Comparison of ENCODE assay signal across 8 cellular contexts in genomic region chr17:17972126-17972951, GRCh38. TPM values are rescaled to one million over a fixed set of nuclear protein-coding genes. Genes with fewer than 3 reads are reported as not detected.
DNase-seq lines count a peak whose midpoint lies in the region; ATAC-seq and TF ChIP-seq lines count a peak whose summit lies in the region.

TSS of gene DRC3 (plus strand) at chr17:17972862. CDS start at chr17:17977599, 4,737 bp downstream.
TSS of gene TOM1L2 (minus strand) at chr17:17972400. CDS start at chr17:17972313, 87 bp downstream.

- no peaks in the 10 kb centered on the region for H3K9me3 ChIP-seq in left ventricle myocardium inferior (replicated peaks)
- H3K9me3 ChIP-seq in upper lobe of right lung: no peaks in the 10 kb centered on the region

- H3K27me3 ChIP-seq in left ventricle myocardium inferior (ENCODE audit: low read depth) (no peaks in the 10 kb centered on the region), upper lobe of right lung (no peaks in the 10 kb centered on the region)

- H3K36me3 ChIP-seq in left ventricle myocardium inferior (no peaks in the 10 kb centered on the region), upper lobe of right lung (no peaks in the 10 kb centered on the region)

- no peaks in the 10 kb centered on the region for H3K27me3 Mint-ChIP-seq in T-helper 1 cell treated with Interleukin-12 subunit alpha and Interleukin-12 subunit beta and Interleukin-4 antibody, amounts not matched to agents 30 μg/mL and 1 μg/mL, for 36 hours (ENCODE audit: low read depth)

- peak within 1 kb of the TSS; percentile 42 for H3K27ac ChIP-seq in angular gyrus (ENCODE audit: low read depth, low read length)
- peak within 1 kb of the TSS; percentile 95 for H3K27ac ChIP-seq in left ventricle myocardium inferior (replicated peaks)
- peak within 1 kb of the TSS; percentile 90 for H3K27ac ChIP-seq in upper lobe of right lung

- peak within 1 kb of the TSS; percentile 93 for H3K4me3 Mint-ChIP-seq in T-helper 1 cell treated with Interleukin-12 subunit alpha and Interleukin-12 subunit beta and Interleukin-4 antibody, amounts not matched to agents 30 μg/mL and 1 μg/mL, for 36 hours

- peaks cover 24% of the 10 kb centered on the region for H3K4me1 Mint-ChIP-seq in T-helper 1 cell treated with Interleukin-12 subunit alpha and Interleukin-12 subunit beta and Interleukin-4 antibody, amounts not matched to agents 30 μg/mL and 1 μg/mL, for 36 hours (ENCODE audit: low read depth)

- ATAC-seq in GM18498 (IDR thresholded peaks at IDR 0.05; ENCODE audit: unreplicated experiment): peak; percentile 94
- peak; percentile 91 for ATAC-seq in HG02885 (IDR thresholded peaks at IDR 0.05; ENCODE audit: poor library complexity, unreplicated experiment)
- ATAC-seq in upper lobe of right lung: peak; percentile 98

- H3K27ac Mint-ChIP-seq in T-helper 1 cell treated with Interleukin-12 subunit alpha and Interleukin-12 subunit beta and Interleukin-4 antibody, amounts not matched to agents 30 μg/mL and 1 μg/mL, for 36 hours: peak within 1 kb of the TSS; percentile 92

- peak within 1 kb of the TSS; percentile 97 for H3K4me3 ChIP-seq in left ventricle myocardium inferior
- peak within 1 kb of the TSS; percentile 80 for H3K4me3 ChIP-seq in upper lobe of right lung

- H3K36me3 Mint-ChIP-seq in T-helper 1 cell treated with Interleukin-12 subunit alpha and Interleukin-12 subunit beta and Interleukin-4 antibody, amounts not matched to agents 30 μg/mL and 1 μg/mL, for 36 hours (ENCODE audit: low read depth): peaks cover 2% of the 10 kb centered on the region

- no peaks in the 10 kb centered on the region for H3K9me3 Mint-ChIP-seq in T-helper 1 cell treated with Interleukin-12 subunit alpha and Interleukin-12 subunit beta and Interleukin-4 antibody, amounts not matched to agents 30 μg/mL and 1 μg/mL, for 36 hours

- intact Hi-C loops in left ventricle myocardium inferior (cut with micrococcal nuclease): no loop called here
- intact Hi-C loops in posterior vena cava (cut with DNase I): no loop called here
- intact Hi-C loops in upper lobe of right lung (cut with DNase I): no loop called here

- TF ChIP-seq CTCF in left ventricle myocardium inferior (IDR thresholded peaks at IDR 0.05; ENCODE audit: borderline replicate concordance) (peak; percentile 45), upper lobe of right lung (IDR thresholded peaks at IDR 0.05) (no peak)

- DNase-seq in NCI-H1694 (lab: John Stamatoyannopoulos, UW): peak; percentile 100
- peak; percentile 100 for DNase-seq in left ventricle myocardium inferior
- peak; percentile 100 for DNase-seq in posterior vena cava (ENCODE audit: low spot score)
- DNase-seq in upper lobe of right lung: peak; percentile 100

- H3K4me1 ChIP-seq in left ventricle myocardium inferior: peaks cover 56% of the 10 kb centered on the region
- peaks cover 27% of the 10 kb centered on the region for H3K4me1 ChIP-seq in upper lobe of right lung

RNA-seq across cellular contexts. Expression of gene DRC3, which starts in this region (rescaled TPM):
- total RNA-seq in left ventricle myocardium inferior: 1.7 TPM
- total RNA-seq in posterior vena cava: 1 to 10 TPM; 1.1 to 2.4 TPM
- total RNA-seq in upper lobe of right lung: 3.3 TPM

RNA-seq across cellular contexts. Expression of gene TOM1L2, which starts in this region (rescaled TPM):
- 284 TPM for total RNA-seq in left ventricle myocardium inferior
- 10 to 100 TPM; 55.2 to 60.8 TPM for total RNA-seq in posterior vena cava
- total RNA-seq in upper lobe of right lung: 76.7 TPM

Comparison
In these comparisons a context has a peak if more than half of its experiments do, and no peak if none do; other contexts are left out.
1. Peak in every context shown above with its lines: DNase-seq, ATAC-seq, H3K4me3 ChIP-seq and H3K27ac ChIP-seq.
2. H3K27ac ChIP-seq: peak in every context shown above with its lines; median percentile 95 in left ventricle myocardium inferior; 90 in upper lobe of right lung; 42 in angular gyrus.